In genomic region chr10:35898722-35899485, GRCh38 we compare ENCODE assay signal across 15 cellular contexts.
DNase-seq lines count a peak whose midpoint lies in the region; ATAC-seq lines count a peak whose summit lies in the region.
"Had no signal": no experiment of that assay in that cellular context is flagged by ENCODE, and none has a peak within 500 bp of the region (broad histone marks: within the 10 kb centered on the region; RNA-seq: fewer than 3 reads in every experiment).

No MANE protein-coding gene starts in this region.

- peak overlapping the region; percentile 47 to 84 for H3K18ac ChIP-seq in mesenchymal stem cell (ENCODE audit: low read depth in 1 of 2, low read length in 2 of 2)

- H3K4me3 ChIP-seq in mesenchymal stem cell (ENCODE audit: insufficient read depth in 1 of 2, low read depth in 1 of 2, low read length in 2 of 2) = no peak overlapping the region
- H3K4me3 ChIP-seq: mucosa of descending colon, Peyer's patch had no signal

- ATAC-seq in HG03175 (IDR thresholded peaks at IDR 0.05; ENCODE audit: unreplicated experiment) (no peak), GM18868 (IDR thresholded peaks at IDR 0.05; ENCODE audit: unreplicated experiment) (no peak)
- ATAC-seq: mucosa of descending colon had no signal

- H4K91ac ChIP-seq in mesenchymal stem cell (ENCODE audit: low read length) = peak overlapping the region; percentile 7

- H3K4me1 ChIP-seq in mesenchymal stem cell (ENCODE audit: control insufficient read depth, insufficient read depth, low read depth, low read length) = no peaks in the 10 kb centered on the region
- H3K4me1 ChIP-seq: Peyer's patch had no signal

- no peak overlapping the region for H2BK15ac ChIP-seq in mesenchymal stem cell (ENCODE audit: low read depth, poor library complexity, severe bottlenecking)

- no peak overlapping the region for H3K27ac ChIP-seq in mesenchymal stem cell (ENCODE audit: low read length, poor library complexity, severe bottlenecking)
- H3K27ac ChIP-seq: Peyer's patch had no signal

- H3K9me3 ChIP-seq in mesenchymal stem cell (ENCODE audit: control insufficient read depth, low read length) = no peaks in the 10 kb centered on the region
- H3K9me3 ChIP-seq: mucosa of descending colon had no signal

- H3K4ac ChIP-seq in mesenchymal stem cell (ENCODE audit: low read depth in 1 of 2, low read length in 2 of 2) = peak overlapping the region; percentile 40 to 71

- no peaks in the 10 kb centered on the region for H3K79me1 ChIP-seq in mesenchymal stem cell (replicated peaks; ENCODE audit: low read length, poor library complexity, severe bottlenecking)

- peak overlapping the region; percentile 9 for H4K8ac ChIP-seq in mesenchymal stem cell (ENCODE audit: low read length)

- H2AFZ ChIP-seq in mesenchymal stem cell (ENCODE audit: low read depth, low read length) = no peak overlapping the region

- peak overlapping the region in 1 of 2 experiments; percentile 96 for H2BK12ac ChIP-seq in mesenchymal stem cell (ENCODE audit: low read length in 2 of 2)

- DNase-seq in NCI-H1105 (lab: John Stamatoyannopoulos, UW) (peak; percentile 7), NCI-H2081 (lab: John Stamatoyannopoulos, UW) (peak; percentile 12 to 77), cerebellar cortex (ENCODE audit: low spot score) (peak; percentile 10), mesenchymal stem cell (peak; percentile 64), HPDE6-E6E7 (ENCODE audit: extremely low spot score) (no peak)
- DNase-seq: activated CD4-positive, alpha-beta T cell treated with anti-CD3 and anti-CD28 coated beads, Interleukin-2, amount 10 ng/mL, durations not matched to agents 7 days and 5 days; AML-193; endodermal cell; mucosa of descending colon; NCI-H2107; Peyer's patch; stimulated activated CD4-positive, alpha-beta T cell treated with anti-CD3 and anti-CD28 coated beads, Interleukin-12 subunit alpha, Interleukin-12 subunit beta, amount 100 ng/mL, for 4 hours; SW 1271 had no signal

- H2BK120ac ChIP-seq in mesenchymal stem cell (ENCODE audit: low read depth, low read length) = no peak overlapping the region

- no peak overlapping the region for H3K4me2 ChIP-seq in mesenchymal stem cell (ENCODE audit: low read length, poor library complexity, severe bottlenecking)

- WGBS in mesenchymal stem cell = 47% methylated on average over 14 of the region's 19 CpGs

- H3K27me3 ChIP-seq in mesenchymal stem cell (ENCODE audit: control insufficient read depth in 1 of 2, insufficient read depth in 1 of 2, low read length in 2 of 2) = no peaks in the 10 kb centered on the region
- H3K27me3 ChIP-seq: Peyer's patch had no signal

- no peak overlapping the region for H3K23ac ChIP-seq in mesenchymal stem cell (ENCODE audit: low read length in 2 of 2)

- no peak overlapping the region for H2BK5ac ChIP-seq in mesenchymal stem cell (ENCODE audit: low read depth, low read length, poor library complexity, severe bottlenecking)

- H2AK5ac ChIP-seq in mesenchymal stem cell (ENCODE audit: low read length, severe bottlenecking) = no peak overlapping the region

- peak overlapping the region in 1 of 2 experiments; percentile 83 for H3K14ac ChIP-seq in mesenchymal stem cell (ENCODE audit: low read length in 2 of 2)

- no peak overlapping the region for H3K9ac ChIP-seq in mesenchymal stem cell (ENCODE audit: low read length)

- no peaks in the 10 kb centered on the region for H3K36me3 ChIP-seq in mesenchymal stem cell (ENCODE audit: control insufficient read depth in 1 of 2, insufficient read depth in 2 of 2, low read depth in 1 of 2, low read length in 2 of 2)
- H3K36me3 ChIP-seq: Peyer's patch had no signal
